8 cellular contexts compared by ENCODE assay signal in the genomic region with DNA sequence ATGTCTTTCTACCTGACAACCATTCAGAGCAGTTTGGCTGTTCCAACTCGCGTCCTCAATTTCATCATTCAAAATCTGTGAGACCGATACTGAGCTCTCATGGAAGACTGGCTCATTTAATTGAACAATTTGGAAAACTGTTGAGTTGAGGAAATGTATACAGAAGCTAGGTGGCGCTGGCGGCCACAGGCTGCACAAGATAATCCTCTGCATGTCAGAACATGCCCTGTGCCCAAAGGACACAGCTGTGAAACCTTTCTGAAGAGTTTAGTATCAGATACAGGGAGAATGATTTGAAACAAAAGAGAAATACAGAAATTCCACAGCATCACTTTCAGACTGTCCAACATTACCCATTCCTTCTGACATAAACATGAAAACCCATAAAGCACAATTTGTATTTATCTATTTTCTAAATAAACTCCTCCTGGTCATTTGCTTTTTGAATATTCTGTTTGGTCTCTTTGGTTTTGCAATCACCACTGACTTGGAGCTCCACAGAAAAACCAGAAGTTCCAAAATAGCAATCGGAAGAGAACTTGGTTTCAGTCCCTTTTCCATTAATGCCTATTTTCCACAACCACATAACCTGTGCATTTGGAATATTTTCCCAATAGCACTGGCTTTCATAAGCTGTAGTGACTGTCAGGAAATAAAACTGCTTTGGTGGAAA.
DNase-seq lines count a peak whose midpoint lies in the region; ATAC-seq, FAIRE-seq and TF ChIP-seq lines count a peak whose summit lies in the region.

No MANE protein-coding gene starts in this region.

- no peaks in the 10 kb centered on the region for H3K79me2 ChIP-seq in endothelial cell of umbilical vein (ENCODE audit: control insufficient read depth, insufficient read depth, low read length)
- no peaks in the 10 kb centered on the region for H3K79me2 ChIP-seq in mesendoderm (ENCODE audit: control insufficient read depth, insufficient read depth, low read length)

- H3K79me1 ChIP-seq in mesendoderm (ENCODE audit: low read length): no peaks in the 10 kb centered on the region

- no peak overlapping the region for H4K8ac ChIP-seq in mesendoderm (ENCODE audit: low read depth, low read length)

- peak overlapping the region; percentile 36 for H2BK15ac ChIP-seq in mesendoderm (replicated peaks; ENCODE audit: low read depth)

- H4K20me1 ChIP-seq in endothelial cell of umbilical vein (replicated peaks; ENCODE audit: control insufficient read depth, extremely low read depth, insufficient read depth, low read length): no peaks in the 10 kb centered on the region

- H3K36me3 ChIP-seq in SK-N-MC (ENCODE audit: insufficient read depth, low read length) (no peaks in the 10 kb centered on the region), endothelial cell of umbilical vein (ENCODE audit: control insufficient read depth in 2 of 2, extremely low read depth in 1 of 2, insufficient read depth in 2 of 2, low read length in 2 of 2) (no peaks in the 10 kb centered on the region), mesendoderm (ENCODE audit: control insufficient read depth, insufficient read depth, low read length) (no peaks in the 10 kb centered on the region), thyroid gland (no peaks in the 10 kb centered on the region)

- no CpG with 5 or more reads among the region's 6 CpGs for WGBS in mesendoderm (ENCODE audit: extremely low coverage, insufficient coverage, low lambda C conversion rate)
- 8 to 13% methylated on average over 6 of the region's 6 CpGs for WGBS in thyroid gland, 2 donors

- H3K9ac ChIP-seq in SK-N-MC (ENCODE audit: insufficient read length): no peak overlapping the region
- H3K9ac ChIP-seq in endothelial cell of umbilical vein (replicated peaks; ENCODE audit: extremely low read depth, insufficient read depth, low read length): peak overlapping the region; percentile 65
- peak overlapping the region; percentile 20 for H3K9ac ChIP-seq in mesendoderm (ENCODE audit: low read length)

- POLR2A ChIA-PET in endothelial cell of umbilical vein (lab: Charles Lee): interaction anchor here (0.6 to 1.5 kb wide), 6 partner anchors 9 to 562 kb away, joined by 3 to 14 read pairs (median 4); partner anchors contain the start of gene KCNJ2

- peak overlapping the region; percentile 90 for H3K18ac ChIP-seq in mesendoderm (ENCODE audit: low read length)

- intact Hi-C loops in endothelial cell of umbilical vein (cut with micrococcal nuclease): loop anchor here (1.0 to 5.0 kb wide), 7 partner anchors 13 to 1015 kb away; no protein-coding TSS in a partner anchor
- intact Hi-C loops in thyroid gland (cut with DNase I): no loop called here

- no peaks in the 10 kb centered on the region for H3K9me1 ChIP-seq in endothelial cell of umbilical vein (replicated peaks; ENCODE audit: control insufficient read depth, extremely low read depth, insufficient read depth, low read length)

- H3K9me3 ChIP-seq in SK-N-MC (ENCODE audit: low read depth, low read length) (no peaks in the 10 kb centered on the region), endothelial cell of umbilical vein (replicated peaks; ENCODE audit: control insufficient read depth, insufficient read depth, low read length) (no peaks in the 10 kb centered on the region), thyroid gland (no peaks in the 10 kb centered on the region)

- no peak overlapping the region for H3K27ac ChIP-seq in SK-N-MC
- H3K27ac ChIP-seq in endothelial cell of umbilical vein (ENCODE audit: insufficient read depth, low read depth, low read length): peak overlapping the region; percentile 92
- H3K27ac ChIP-seq in mesendoderm (ENCODE audit: low read depth, low read length): no peak overlapping the region
- H3K27ac ChIP-seq in thyroid gland: peak overlapping the region; percentile 26 to 80 (median 43)

- BruUV-seq in endothelial cell of umbilical vein (replicated peaks; lab: Mats Ljungman, UMichigan): TSS peak; percentile 93

- DNase-seq in AG09309 (ENCODE audit: low read depth) (peak; percentile 46), NCI-H1105 (lab: John Stamatoyannopoulos, UW) (peak; percentile 41), SK-N-MC (ENCODE audit: low read depth, low spot score) (no peak), endothelial cell of umbilical vein (ENCODE audit: low read depth, low spot score) (peak; percentile 89), mesendoderm (peak; percentile 77), thyroid gland (peak; percentile 85 to 88)

- peak; percentile 76 for FAIRE-seq in endothelial cell of umbilical vein (lab: Jason Lieb, UNC)

- TF ChIP-seq POLR2A in endothelial cell of umbilical vein (IDR thresholded peaks at IDR 0.05; ENCODE audit: low read depth, low read length) (no peak), thyroid gland (IDR thresholded peaks at IDR 0.05) (no peak)

- no peaks in the 10 kb centered on the region for H3K27me3 ChIP-seq in endothelial cell of umbilical vein (ENCODE audit: control insufficient read depth in 2 of 2, insufficient read depth in 2 of 2, low read length in 2 of 2)
- H3K27me3 ChIP-seq in mesendoderm (ENCODE audit: insufficient read depth, low read length, poor library complexity): no peaks in the 10 kb centered on the region
- H3K27me3 ChIP-seq in thyroid gland: no peaks in the 10 kb centered on the region

- H2BK5ac ChIP-seq in mesendoderm (ENCODE audit: low read length): peak overlapping the region; percentile 78

- H3K23ac ChIP-seq in mesendoderm (ENCODE audit: low read length): no peak overlapping the region

- CTCF ChIA-PET in endothelial cell of umbilical vein (lab: Charles Lee): interaction anchor here (0.6 to 5.1 kb wide), 92 partner anchors 9 to 1022 kb away, joined by 3 to 156 read pairs (median 5); partner anchors contain the start of gene KCNJ2

- H3K4me2 ChIP-seq in endothelial cell of umbilical vein (ENCODE audit: insufficient read depth, low read length) (no peak overlapping the region), mesendoderm (ENCODE audit: low read length) (no peak overlapping the region)

- no peak overlapping the region for H2AK5ac ChIP-seq in mesendoderm (ENCODE audit: low read length)

- H3K4me3 ChIP-seq in AG09309 (ENCODE audit: control insufficient read depth, low read depth, low read length) (no peak overlapping the region), SK-N-MC (peak overlapping the region; percentile 37; the same call in 1 of the 2 replicates), endothelial cell of umbilical vein (replicated peaks in 1 of 3; ENCODE audit: insufficient read depth in 1 of 3, low read depth in 1 of 3, low read length in 3 of 3) (no peak overlapping the region), mesendoderm (ENCODE audit: low read length) (no peak overlapping the region), thyroid gland (replicated peaks in 1 of 3) (no peak overlapping the region)

- TF ChIP-seq CTCF in AG09309 (IDR thresholded peaks at IDR 0.05; ENCODE audit: control insufficient read depth, insufficient read depth, low read depth, low read length, missing control alignments): peak; percentile 88
- TF ChIP-seq CTCF in endothelial cell of umbilical vein (IDR thresholded peaks at IDR 0.05; ENCODE audit: extremely low read depth in 1 of 2, insufficient read depth in 1 of 2, low read depth in 1 of 2, low read length in 2 of 2): peak; percentile 71 to 80
- TF ChIP-seq CTCF in thyroid gland (IDR thresholded peaks at IDR 0.05): peak; percentile 72 to 97 (median 90)

- H2BK120ac ChIP-seq in mesendoderm (ENCODE audit: low read depth, low read length): peak overlapping the region; percentile 28

- peak overlapping the region; percentile 70 for H3K56ac ChIP-seq in mesendoderm (ENCODE audit: low read length)

- peak overlapping the region; percentile 60 for H2AFZ ChIP-seq in endothelial cell of umbilical vein (ENCODE audit: low read depth, low read length)

- no peak overlapping the region for H4K5ac ChIP-seq in mesendoderm (ENCODE audit: low read length)

- dilution Hi-C loops in endothelial cell of umbilical vein (cut with MboI; ENCODE audit: extremely low pct_ligation_motif_present, low sequenced_read_pairs): no loop called here

- ATAC-seq in GM18502 (IDR thresholded peaks at IDR 0.05; ENCODE audit: poor library complexity, unreplicated experiment): peak; percentile 94
- peak; percentile 93 for ATAC-seq in HG02852 (IDR thresholded peaks at IDR 0.05; ENCODE audit: unreplicated experiment)

- peak overlapping the region; percentile 68 for H3K4ac ChIP-seq in mesendoderm (ENCODE audit: low read depth, low read length)

- H3K4me1 ChIP-seq in endothelial cell of umbilical vein (ENCODE audit: control insufficient read depth, extremely low read depth, insufficient read depth, low read length) (peaks cover 28% of the 10 kb centered on the region), mesendoderm (ENCODE audit: control insufficient read depth, low read depth, low read length) (no peaks in the 10 kb centered on the region), thyroid gland (peaks cover 13 to 34% of the 10 kb centered on the region in 2 donors)

TF ChIP-seq in endothelial cell of umbilical vein, 7 proteins besides CTCF, POLR2A, EP300 and RAD21:
- peak; percentile 38 for TF ChIP-seq GATA2 (IDR thresholded peaks at IDR 0.05; ENCODE audit: insufficient read depth, insufficient read length, low read depth, low read length)
- no peak for TF ChIP-seq POLR2AphosphoS5 (IDR thresholded peaks at IDR 0.05; ENCODE audit: insufficient read depth, low read depth, low read length)
- TF ChIP-seq EZH2 (IDR thresholded peaks at IDR 0.05; ENCODE audit: borderline replicate concordance, low read depth, low read length, severe bottlenecking): no peak

Comparison
In these comparisons a context has a peak if more than half of its experiments do, and no peak if none do; other contexts are left out.
1. H3K27ac ChIP-seq: peak in endothelial cell of umbilical vein (single experiment) and thyroid gland (3 of 3); none in SK-N-MC (single experiment) and mesendoderm (single experiment).
2. Peak in every context shown above with its lines, with median percentiles within 50 percentile points of each other: CTCF ChIP-seq.